In the genomic region with DNA sequence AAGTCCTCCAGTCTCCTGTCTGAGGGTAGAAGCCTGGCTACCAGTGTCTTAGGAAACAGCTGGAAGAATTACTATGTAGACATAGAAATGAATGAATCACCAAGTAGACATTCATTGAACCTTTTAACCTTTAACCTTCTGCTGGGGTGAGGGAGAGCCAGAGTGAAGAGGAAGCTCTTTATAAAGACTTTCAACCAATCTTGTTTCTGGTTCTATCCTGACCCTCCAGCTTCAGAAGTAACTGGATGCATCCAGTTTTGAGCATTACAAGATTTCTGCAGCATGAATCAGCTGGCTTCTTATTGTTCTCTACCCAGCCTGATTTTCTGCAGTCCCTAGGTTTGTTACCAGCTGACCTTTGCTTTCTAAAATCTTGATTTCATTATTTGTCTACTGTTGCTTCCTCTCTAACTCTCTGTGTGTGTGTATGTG, we compare ENCODE assay signal across 11 cellular contexts. TPM values are rescaled to one million over a fixed set of nuclear protein-coding genes. Genes with fewer than 3 reads are reported as not detected.
DNase-seq lines count a peak whose midpoint lies in the region; ATAC-seq, FAIRE-seq and TF ChIP-seq lines count a peak whose summit lies in the region.
"Had no signal": no experiment of that assay in that cellular context is flagged by ENCODE, and none has a peak within 500 bp of the region (broad histone marks: within the 10 kb centered on the region; RNA-seq: fewer than 3 reads in every experiment).

No MANE protein-coding gene starts in this region.

- H3K4me3 ChIP-seq in astrocyte (ENCODE audit: insufficient read depth, low read depth, low read length) (no peak overlapping the region), H7 (ENCODE audit: insufficient read depth, low read depth, low read length) (no peak overlapping the region)
- H3K4me3 ChIP-seq: right atrium auricular region, SJCRH30 had no signal

- H3K9ac ChIP-seq in astrocyte (ENCODE audit: low read length): no peak overlapping the region

- H3K9me3 Mint-ChIP-seq in HFFc6: peaks cover 9% of the 10 kb centered on the region
- peaks cover 4% of the 10 kb centered on the region for H3K9me3 Mint-ChIP-seq in astrocyte (ENCODE audit: unreplicated experiment)

- H3K36me3 Mint-ChIP-seq in HFFc6 (ENCODE audit: low read depth) (no peaks in the 10 kb centered on the region; the same call in 1 of the 2 replicates), astrocyte (ENCODE audit: low read depth, unreplicated experiment) (no peaks in the 10 kb centered on the region)

- peak; percentile 64 for ATAC-seq in foreskin keratinocyte

- peak; percentile 26 for FAIRE-seq in astrocyte (lab: Jason Lieb, UNC)
- FAIRE-seq: D721Med had no signal

- H3K36me3 ChIP-seq in astrocyte (ENCODE audit: insufficient read depth, low read length): no peaks in the 10 kb centered on the region
- no peaks in the 10 kb centered on the region for H3K36me3 ChIP-seq in H7 (replicated peaks; ENCODE audit: control insufficient read depth, insufficient read depth, low read length)
- H3K36me3 ChIP-seq: right atrium auricular region, SJCRH30 had no signal

- no peak overlapping the region for H2AFZ ChIP-seq in astrocyte (ENCODE audit: low read depth, low read length)

- no peaks in the 10 kb centered on the region for H3K79me2 ChIP-seq in astrocyte (ENCODE audit: insufficient read depth, low read length)

- H4K20me1 ChIP-seq in astrocyte (ENCODE audit: insufficient read depth, low read length): no peaks in the 10 kb centered on the region

- H3K9me3 ChIP-seq in astrocyte (ENCODE audit: insufficient read depth, low read depth, low read length): no peaks in the 10 kb centered on the region
- H3K9me3 ChIP-seq: right atrium auricular region, SJCRH30 had no signal

- no peak overlapping the region for H3K27ac ChIP-seq in astrocyte (ENCODE audit: low read depth, low read length)
- no peak overlapping the region for H3K27ac ChIP-seq in foreskin keratinocyte
- H3K27ac ChIP-seq: right atrium auricular region, SJCRH30 had no signal

- H3K4me1 Mint-ChIP-seq in HFFc6 (ENCODE audit: low read depth): peaks cover 13% of the 10 kb centered on the region
- H3K4me1 Mint-ChIP-seq in astrocyte (ENCODE audit: low read depth, unreplicated experiment): peaks cover 17% of the 10 kb centered on the region

- H3K27me3 Mint-ChIP-seq in HFFc6 (ENCODE audit: insufficient read depth) (peaks cover 6% of the 10 kb centered on the region; the same call in 1 of the 2 replicates), astrocyte (ENCODE audit: low read depth, unreplicated experiment) (peaks cover 13% of the 10 kb centered on the region)

- H3K27ac Mint-ChIP-seq in HFFc6 (no peak overlapping the region), astrocyte (ENCODE audit: unreplicated experiment) (peak overlapping the region; percentile 91)

- H3K4me2 ChIP-seq in astrocyte (ENCODE audit: low read length): peak overlapping the region; percentile 30

- no peaks in the 10 kb centered on the region for H3K4me1 ChIP-seq in astrocyte (ENCODE audit: insufficient read depth, low read length)
- H3K4me1 ChIP-seq in foreskin keratinocyte: no peaks in the 10 kb centered on the region
- H3K4me1 ChIP-seq: right atrium auricular region, SJCRH30 had no signal

- DNase-seq in HFFc6 (peak; percentile 73), astrocyte (ENCODE audit: low read depth) (peak; percentile 58), foreskin keratinocyte (peak; percentile 64 to 84), stromal cell of bone marrow (ENCODE audit: low read depth) (peak; percentile 58), DMS153 treated with DMSO at 0.1 percent for 48 hours (lab: John Stamatoyannopoulos, UW; ENCODE audit: unreplicated experiment) (no peak), H7 (no peak), NCI-H526 (lab: John Stamatoyannopoulos, UW) (no peak)
- DNase-seq: NCI-H146, SJCRH30 had no signal

- H3K27me3 ChIP-seq in astrocyte (ENCODE audit: insufficient read depth, low read length) (no peaks in the 10 kb centered on the region), foreskin keratinocyte (peaks cover 4% of the 10 kb centered on the region), H7 (ENCODE audit: control insufficient read depth, insufficient read depth, low read length) (no peaks in the 10 kb centered on the region)
- H3K27me3 ChIP-seq: right atrium auricular region, SJCRH30 had no signal

- TF ChIP-seq CTCF in HFFc6 (IDR thresholded peaks at IDR 0.05) (no peak), astrocyte (IDR thresholded peaks at IDR 0.05; ENCODE audit: insufficient read depth, low read depth, low read length) (no peak), foreskin keratinocyte (conservative IDR thresholded peaks at IDR 0.05) (no peak)

- no peak overlapping the region for H3K4me3 Mint-ChIP-seq in HFFc6
- H3K4me3 Mint-ChIP-seq in astrocyte (ENCODE audit: unreplicated experiment): peak overlapping the region; percentile 64

RNA-seq across cellular contexts. Expression of a gene that starts 8.5 kb away (rescaled TPM):
- total RNA-seq in HFFc6 (2021; fragmentation: NEBNext Ultra II Directional; extraction: Animal tissue kit (Norgen Biotek cat#: 25700)): not detected
- total RNA-seq in astrocyte (not detected in 2 replicates), foreskin keratinocyte (not detected in 2 replicates)
- not detected in 2 replicates for polyA plus RNA-seq in foreskin keratinocyte
- total RNA-seq in H7 (2014; rRNA removed; shearing (Covaris generic)): not detected in 2 replicates
- total RNA-seq: right atrium auricular region, SJCRH30 had no signal

RNA-seq across cellular contexts. Expression of a gene that starts 47.0 kb away (rescaled TPM):
- not detected for total RNA-seq in HFFc6 (2021; fragmentation: NEBNext Ultra II Directional; extraction: Animal tissue kit (Norgen Biotek cat#: 25700))
- total RNA-seq in astrocyte: 0.93 and 1.2 TPM in 2 replicates
- total RNA-seq in foreskin keratinocyte: 0.25 and 0.92 TPM in 2 replicates
- 0.23 and 0.25 TPM in 2 replicates for polyA plus RNA-seq in foreskin keratinocyte
- not detected in 2 replicates for total RNA-seq in H7 (2014; rRNA removed; shearing (Covaris generic))
- total RNA-seq: right atrium auricular region, SJCRH30 had no signal

Comparison
In these comparisons a context has a peak if more than half of its experiments do, and no peak if none do; other contexts are left out.
1. DNase-seq: peak in HFFc6 (single experiment), astrocyte (single experiment), foreskin keratinocyte (2 of 2) and stromal cell of bone marrow (single experiment); none in DMS153 treated with DMSO at 0.1 percent for 48 hours (single experiment), H7 (single experiment) and NCI-H526 (0 of 2).